In the genomic region with DNA sequence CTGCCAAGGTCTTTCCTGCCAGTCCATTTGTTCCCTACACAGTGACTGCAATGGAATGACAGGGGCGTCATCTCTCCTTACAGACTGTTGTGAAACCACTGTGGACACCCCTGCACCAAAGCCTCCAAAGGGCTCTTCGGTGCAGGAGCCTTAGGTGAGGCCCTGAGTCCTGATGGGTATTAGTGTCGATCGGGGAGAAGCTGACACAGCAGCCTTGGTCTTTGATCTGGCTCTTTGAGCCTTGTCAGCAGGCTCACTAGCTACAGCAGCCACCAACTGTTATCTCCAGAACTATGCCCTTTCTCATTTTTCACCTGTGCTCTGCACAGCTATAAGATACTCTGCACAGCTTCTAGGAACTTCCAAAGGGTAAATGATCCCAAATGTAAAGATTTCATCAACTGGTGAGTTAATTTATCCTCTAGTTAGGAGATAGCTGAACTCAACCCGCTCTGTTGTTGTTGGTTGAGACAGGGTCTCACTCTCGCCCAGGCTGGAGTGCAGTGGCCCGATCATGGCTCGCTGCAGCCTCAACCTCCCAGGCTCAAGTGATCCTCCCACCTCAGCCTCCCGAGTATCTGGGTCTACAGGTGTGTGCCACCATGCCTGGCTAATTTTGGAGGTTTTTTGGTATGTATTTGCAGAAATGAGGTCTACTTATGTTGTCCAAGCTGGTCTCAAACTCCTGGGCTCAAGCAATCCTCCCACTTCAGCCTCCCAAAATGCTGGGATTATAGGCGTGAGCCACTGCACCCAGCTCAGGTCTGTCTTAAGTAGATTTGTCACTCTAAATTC, we compare ENCODE assay signal across 27 cellular contexts. TPM values are rescaled to one million over a fixed set of nuclear protein-coding genes. Genes with fewer than 3 reads are reported as not detected.
DNase-seq lines count a peak whose midpoint lies in the region; ATAC-seq, FAIRE-seq and TF ChIP-seq lines count a peak whose summit lies in the region.
"Had no signal": no experiment of that assay in that cellular context is flagged by ENCODE, and none has a peak within 500 bp of the region (broad histone marks: within the 10 kb centered on the region; RNA-seq: fewer than 3 reads in every experiment).

No MANE protein-coding gene starts in this region.

- 78% methylated on average over 10 of the region's 10 CpGs for WGBS in esophagus muscularis mucosa

- TF ChIP-seq POLR2A in esophagus muscularis mucosa (IDR thresholded peaks at IDR 0.05; ENCODE audit: low read depth) (no peak), GM12891 (IDR thresholded peaks at IDR 0.05; ENCODE audit: low read depth, low read length) (no peak)

- TF ChIP-seq CTCF in esophagus muscularis mucosa (IDR thresholded peaks at IDR 0.05) (no peak), parathyroid adenoma (IDR thresholded peaks at IDR 0.05) (no peak)

- H3K27me3 ChIP-seq in esophagus muscularis mucosa (no peaks in the 10 kb centered on the region), parathyroid adenoma (ENCODE audit: control insufficient read depth, insufficient read depth, low read length) (no peaks in the 10 kb centered on the region)

- no peak for ATAC-seq in GM21737 (IDR thresholded peaks at IDR 0.05; ENCODE audit: unreplicated experiment)
- ATAC-seq: activated T-cell treated with anti-CD3 and anti-CD28 coated beads, Interleukin-2, amount 50 U/mL, for 72 hours; left colon; Panc1; stimulated activated naive B cell treated with anti-CD40 and anti-IgM and Interleukin-4, amounts not matched to agents 10 μg/mL and 1 μg/mL and 100 μg/mL, for 72 hours had no signal

- DNase-seq in HuH-7.5 (ENCODE audit: low spot score) (peak; percentile 18), NCI-H774 (lab: John Stamatoyannopoulos, UW) (peak; percentile 38), esophagus muscularis mucosa (ENCODE audit: extremely low spot score) (no peak), pons (ENCODE audit: low spot score) (no peak), GM12891 (ENCODE audit: insufficient read length, low spot score) (no peak)
- DNase-seq: activated CD4-positive, alpha-beta T cell treated with anti-CD3 and anti-CD28 coated beads for 4 hours; activated naive CD4-positive, alpha-beta T cell treated with anti-CD3 and anti-CD28 coated beads for 36 hours; activated T-cell treated with anti-CD3 and anti-CD28 coated beads, Interleukin-2, amount 50 U/mL, for 72 hours; caudate nucleus; CD4-positive, CD25-positive, alpha-beta regulatory T cell; GDM1; head of caudate nucleus; left colon; midbrain; NCI-H187; SJCRH30; stimulated activated CD4-positive, alpha-beta T cell treated with anti-CD3 and anti-CD28 coated beads, Interleukin-2, amount 100 ng/mL, for 48 hours; stimulated activated naive B cell treated with anti-CD40 and anti-IgM and Interleukin-4, amounts not matched to agents 10 μg/mL and 1 μg/mL and 100 μg/mL, for 72 hours; T-helper 1 cell had no signal

- H3K27ac ChIP-seq in esophagus muscularis mucosa (replicated peaks in 1 of 4) (peak overlapping the region; percentile 4 to 66 (median 36)), parathyroid adenoma (no peak overlapping the region)
- H3K27ac ChIP-seq: SJCRH30 had no signal

- intact Hi-C loops in esophagus muscularis mucosa (cut with DNase I): no loop called here

- H3K4me1 ChIP-seq in esophagus muscularis mucosa (peaks cover 20 to 58% (median 49%) of the 10 kb centered on the region in 4 donors), parathyroid adenoma (peaks cover 7% of the 10 kb centered on the region)
- H3K4me1 ChIP-seq: SJCRH30 had no signal

- FAIRE-seq in GM12891 (lab: Jason Lieb, UNC): no peak
- FAIRE-seq: TTC549 had no signal

- no peak overlapping the region for H3K4me2 ChIP-seq in parathyroid adenoma (ENCODE audit: low read length)

- H3K36me3 ChIP-seq in esophagus muscularis mucosa (no peaks in the 10 kb centered on the region), parathyroid adenoma (ENCODE audit: control insufficient read depth, insufficient read depth, low read length) (no peaks in the 10 kb centered on the region)
- H3K36me3 ChIP-seq: SJCRH30, thoracic aorta had no signal

- H3K4me3 ChIP-seq in esophagus muscularis mucosa: no peak overlapping the region
- no peak overlapping the region for H3K4me3 ChIP-seq in parathyroid adenoma (ENCODE audit: low read depth, low read length)
- H3K4me3 ChIP-seq: SJCRH30, thoracic aorta had no signal

- H3K9me3 ChIP-seq in esophagus muscularis mucosa (no peaks in the 10 kb centered on the region), parathyroid adenoma (ENCODE audit: control insufficient read depth, low read length) (no peaks in the 10 kb centered on the region)
- H3K9me3 ChIP-seq: SJCRH30, thoracic aorta had no signal

- H3K9ac ChIP-seq in parathyroid adenoma: no peak overlapping the region

- no peak for TF ChIP-seq EP300 in esophagus muscularis mucosa (IDR thresholded peaks at IDR 0.05)

- peak overlapping the region; percentile 70 for H2AFZ ChIP-seq in parathyroid adenoma

- H3K79me2 ChIP-seq in parathyroid adenoma: no peaks in the 10 kb centered on the region

TF ChIP-seq in GM12891, 5 proteins besides CTCF, POLR2A, EP300 and RAD21:
- no peak for TF ChIP-seq TAF1 (IDR thresholded peaks at IDR 0.05; ENCODE audit: low read depth, low read length)
- TF ChIP-seq PAX5 (IDR thresholded peaks at IDR 0.05; ENCODE audit: insufficient read depth, low read length, severe bottlenecking): no peak
- TF ChIP-seq POU2F2 (IDR thresholded peaks at IDR 0.05; ENCODE audit: low read depth, low read length): no peak
- TF ChIP-seq SPI1 (IDR thresholded peaks at IDR 0.05; ENCODE audit: low read depth, low read length): no peak
- TF ChIP-seq POLR2AphosphoS5 (IDR thresholded peaks at IDR 0.05; ENCODE audit: low read depth, low read length): no peak

RNA-seq across cellular contexts. Expression of gene G6PC1, which starts 19.7 kb away (rescaled TPM):
- under 1 TPM in 1 of 4 donors, not detected in 3; 0.06 TPM for total RNA-seq in esophagus muscularis mucosa
- polyA plus RNA-seq in GM12891 (2012; ENCODE audit: low read depth, missing spikeins): 0.04 TPM
- total RNA-seq: activated naive CD4-positive, alpha-beta T cell treated with anti-CD3 and anti-CD28 coated beads for 36 hours; activated T-cell treated with anti-CD3 and anti-CD28 coated beads, Interleukin-2, amount 50 U/mL, for 72 hours; CD4-positive, CD25-positive, alpha-beta regulatory T cell; dermis blood vessel endothelial cell; endothelial cell of umbilical vein; neural crest cell; SJCRH30; thoracic aorta had no signal
- polyA plus RNA-seq: CD4-positive, CD25-positive, alpha-beta regulatory T cell; endothelial cell of umbilical vein had no signal

RNA-seq across cellular contexts. Expression of gene AARSD1, which starts 44.0 kb away (rescaled TPM):
- total RNA-seq in esophagus muscularis mucosa: 10 to 100 TPM; 21.9 to 35.7 (median 26.8) TPM
- 35.9 TPM for polyA plus RNA-seq in GM12891 (2012; ENCODE audit: low read depth, missing spikeins)

RNA-seq across cellular contexts. Expression of gene PTGES3L, which starts 59.6 kb away (rescaled TPM):
- total RNA-seq in esophagus muscularis mucosa: 10 to 100 TPM in 3 of 4 donors, 1 to 10 TPM in 1; 7.8 to 18.3 (median 13.1) TPM
- 2.0 TPM for polyA plus RNA-seq in GM12891 (2012; ENCODE audit: low read depth, missing spikeins)
- total RNA-seq: dermis blood vessel endothelial cell, endothelial cell of umbilical vein had no signal
- polyA plus RNA-seq: CD4-positive, CD25-positive, alpha-beta regulatory T cell had no signal

Comparison
In these comparisons a context has a peak if more than half of its experiments do, and no peak if none do; other contexts are left out.
1. DNase-seq: peak in HuH-7.5 (single experiment) and NCI-H774 (single experiment); none in esophagus muscularis mucosa (single experiment), pons (single experiment) and GM12891 (single experiment).